ENCODE assay signal across 1 cellular context in genomic region chr3:116029286-116029685, GRCh38.
TF ChIP-seq lines count a peak whose summit lies in the region.

No MANE protein-coding gene starts in this region.

TF ChIP-seq in K562, 482 proteins besides CTCF, POLR2A, EP300 and RAD21:
- TF ChIP-seq BRF2 (IDR thresholded peaks at IDR 0.05; ENCODE audit: borderline replicate concordance, insufficient read depth, insufficient read length) (no peak), ZNF324 (CRISPR knock-in tag; IDR thresholded peaks at IDR 0.05) (no peak), ELK3 (CRISPR knock-in tag; IDR thresholded peaks at IDR 0.05) (no peak), ZNF766 (CRISPR knock-in tag; conservative IDR thresholded peaks at IDR 0.05) (no peak), SP2 (IDR thresholded peaks at IDR 0.05; ENCODE audit: extremely low read depth, low read depth, low read length, poor library complexity, severe bottlenecking) (no peak), TARDBP (IDR thresholded peaks at IDR 0.05) (no peak), ATF4 (CRISPR knock-in tag; IDR thresholded peaks at IDR 0.05) (no peak), ZNF696 (CRISPR knock-in tag; conservative IDR thresholded peaks at IDR 0.05) (no peak), SUPT5H (IDR thresholded peaks at IDR 0.05) (no peak), CHD2 (IDR thresholded peaks at IDR 0.05; ENCODE audit: low read depth, low read length) (no peak), CBX1 (IDR thresholded peaks at IDR 0.05; ENCODE audit: low read depth) (no peak), GTF2E2 (tag; IDR thresholded peaks at IDR 0.05) (no peak), FOXJ3 (CRISPR knock-in tag; IDR thresholded peaks at IDR 0.05) (no peak)
